Comparison of ENCODE assay signal across 8 cellular contexts in the genomic region with DNA sequence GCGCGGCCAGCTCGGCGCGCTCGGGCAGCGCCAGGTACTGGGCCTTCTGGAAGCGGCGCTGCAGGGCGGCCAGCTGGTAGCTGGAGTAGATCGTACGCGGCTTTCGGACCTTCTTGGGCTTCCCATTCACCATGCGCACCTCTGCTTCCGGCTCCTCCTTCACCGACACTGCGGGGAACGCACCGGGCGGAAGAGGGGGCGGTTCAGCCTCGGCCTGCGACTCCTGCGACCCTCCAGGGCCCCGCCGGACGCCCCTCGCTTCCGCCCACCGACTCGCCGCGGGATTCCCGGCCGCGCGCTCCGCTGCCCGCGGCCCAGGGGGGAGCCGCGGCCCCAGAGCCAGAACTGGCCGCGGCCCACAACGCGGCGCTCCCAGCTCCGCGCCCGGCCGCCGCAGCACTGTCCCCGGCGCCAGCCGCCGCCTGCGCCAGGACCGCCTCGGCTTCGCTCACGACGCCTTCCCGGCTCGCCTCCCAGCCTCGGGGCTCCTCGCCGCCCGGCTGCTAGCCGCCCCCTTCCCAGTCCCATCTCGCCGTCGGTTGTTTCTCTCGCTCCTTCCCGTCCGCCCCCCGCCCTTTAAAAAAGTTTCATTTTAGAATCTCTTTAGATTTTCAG. TPM values are rescaled to one million over a fixed set of nuclear protein-coding genes. Genes with fewer than 3 reads are reported as not detected.
A peak's percentile ranks its signal among the peaks of the same experiment; 100 is the strongest.
DNase-seq lines count a peak whose midpoint lies in the region; TF ChIP-seq lines count a peak whose summit lies in the region.

No MANE protein-coding gene starts in this region.

- intact Hi-C loops in posterior vena cava (cut with DNase I) = loop anchor here (10.0 kb wide), 2 partner anchors 429 to 439 kb away; no protein-coding TSS in a partner anchor

- peak; percentile 16 to 40 for DNase-seq in NCI-H2081 (lab: John Stamatoyannopoulos, UW)
- DNase-seq in NCI-H2081 treated with DMSO at 0.1 percent for 48 hours (lab: John Stamatoyannopoulos, UW) = no peak
- peak; percentile 75 for DNase-seq in activated CD8-positive, alpha-beta memory T cell treated with anti-CD3 and anti-CD28 coated beads for 24 hours
- peak; percentile 11 to 66 for DNase-seq in cardiac muscle cell (ENCODE audit: low read depth in 1 of 2, low spot score in 1 of 2)
- DNase-seq in posterior vena cava (ENCODE audit: low spot score) = peak; percentile 73
- no peak for DNase-seq in HCEC 1CT
- DNase-seq in RKO (ENCODE audit: low spot score) = no peak
- no peak for DNase-seq in NOMO-1 treated with dmso at 0.1 percent for 144 hours (lab: John Stamatoyannopoulos, UW; ENCODE audit: unreplicated experiment)

- no peak for TF ChIP-seq CTCF in cardiac muscle cell (IDR thresholded peaks at IDR 0.05; ENCODE audit: low read depth, low read length)

- H3K36me3 ChIP-seq in cardiac muscle cell = no peaks in the 10 kb centered on the region

- no peaks in the 10 kb centered on the region for H3K9me3 ChIP-seq in cardiac muscle cell (ENCODE audit: low read depth)

- H3K4me1 ChIP-seq in cardiac muscle cell (ENCODE audit: low read depth) = peaks cover 3% of the 10 kb centered on the region

- peaks cover 91% of the 10 kb centered on the region for H3K27me3 ChIP-seq in cardiac muscle cell

- peak overlapping the region; percentile 29 for H3K4me3 ChIP-seq in cardiac muscle cell

- no peak overlapping the region for H3K27ac ChIP-seq in cardiac muscle cell

RNA-seq across cellular contexts. Expression of a gene that starts 1.5 kb away (rescaled TPM):
- total RNA-seq in cardiac muscle cell (0.14 and 0.63 TPM in 2 replicates), posterior vena cava (under 1 TPM in 1 of 2 donors, not detected in 1; 0.23 TPM)
- polyA plus RNA-seq in cardiac muscle cell = 1.1 and 2.1 TPM in 2 replicates

RNA-seq across cellular contexts. Expression of a gene that starts 24.5 kb away (rescaled TPM):
- total RNA-seq in cardiac muscle cell (0.53 and 0.60 TPM in 2 replicates), posterior vena cava (under 1 TPM in 1 of 2 donors, not detected in 1; 0.19 TPM)
- 0.86 and 1.3 TPM in 2 replicates for polyA plus RNA-seq in cardiac muscle cell

Comparison
In these comparisons a context has a peak if more than half of its experiments do, and no peak if none do; other contexts are left out.
1. DNase-seq: peak in NCI-H2081 (2 of 2), activated CD8-positive, alpha-beta memory T cell treated with anti-CD3 and anti-CD28 coated beads for 24 hours (single experiment), cardiac muscle cell (2 of 2) and posterior vena cava (single experiment); none in NCI-H2081 treated with DMSO at 0.1 percent for 48 hours (single experiment), HCEC 1CT (single experiment), RKO (single experiment) and NOMO-1 treated with dmso at 0.1 percent for 144 hours (single experiment).